In the genomic region with DNA sequence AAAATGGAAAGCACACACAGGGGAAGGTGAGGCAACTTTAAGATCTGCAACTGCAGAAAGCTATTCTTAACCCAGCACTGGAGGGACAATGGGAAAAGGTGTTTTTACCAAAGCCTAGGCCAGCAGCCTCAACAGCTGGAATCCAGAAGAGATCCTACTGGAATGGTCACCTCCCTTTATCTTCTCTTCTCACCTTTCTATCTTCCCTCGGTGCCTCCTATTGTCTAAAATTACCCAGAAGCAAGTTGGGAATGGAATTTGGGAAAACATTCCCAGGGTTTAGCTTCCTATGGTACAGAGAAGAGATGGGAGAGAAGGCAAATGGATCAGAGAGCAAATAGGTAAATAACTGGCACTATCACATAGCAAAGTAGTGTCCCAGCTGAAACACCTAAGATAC, we compare ENCODE assay signal across 28 cellular contexts.
"Had no signal": no experiment of that assay in that cellular context is flagged by ENCODE, and none has a peak within 500 bp of the region (broad histone marks: within the 10 kb centered on the region; RNA-seq: fewer than 3 reads in every experiment).

No MANE protein-coding gene starts in this region.

- ATAC-seq: psoas muscle; right cardiac atrium; right lobe of liver; stimulated activated effector memory CD8-positive, alpha-beta T cell treated with anti-CD3 and anti-CD28 coated beads, Interleukin-12 subunit alpha, Interleukin-12 subunit beta, amount 100 ng/mL, for 72 hours; stimulated activated naive B cell treated with anti-CD40 and anti-IgM and Interleukin-4, amounts not matched to agents 10 μg/mL and 1 μg/mL and 100 μg/mL, for 72 hours had no signal

- H3K9me3 Mint-ChIP-seq: neural progenitor cell; stimulated activated effector memory CD8-positive, alpha-beta T cell treated with anti-CD3 and anti-CD28 coated beads, Interleukin-12 subunit alpha, Interleukin-12 subunit beta, amount 100 ng/mL, for 72 hours; stimulated activated naive CD8-positive, alpha-beta T cell treated with anti-CD3 and anti-CD28 coated beads, Interleukin-15, Interleukin-2, amounts not matched to agents 100 ng/mL and 50 ng/mL, for 24 hours had no signal

- H3K9me3 ChIP-seq: ovary, psoas muscle, right lobe of liver, sigmoid colon, stomach, thoracic aorta, thyroid gland, tibial nerve, upper lobe of left lung, vagina had no signal

- H3K4me1 Mint-ChIP-seq: nephron; neural progenitor cell; stimulated activated effector memory CD8-positive, alpha-beta T cell treated with anti-CD3 and anti-CD28 coated beads, Interleukin-12 subunit alpha, Interleukin-12 subunit beta, amount 100 ng/mL, for 72 hours; stimulated activated naive B cell treated with anti-CD40 and anti-IgM and Interleukin-4, amounts not matched to agents 10 μg/mL and 1 μg/mL and 100 μg/mL, for 72 hours had no signal

- H3K9ac ChIP-seq: neural progenitor cell, parathyroid adenoma had no signal

- H3K27me3 ChIP-seq: neural progenitor cell, ovary, right lobe of liver, sigmoid colon, stomach, thyroid gland, tibial nerve, upper lobe of left lung, vagina had no signal

- DNase-seq: occipital lobe; ovary; posterior cingulate gyrus; psoas muscle; right cardiac atrium; right lobe of liver; sigmoid colon; small intestine; stimulated activated CD4-positive, alpha-beta T cell treated with anti-CD3 and anti-CD28 coated beads, Interleukin-15, amount 100 ng/mL, for 24 hours; stimulated activated CD4-positive, alpha-beta T cell treated with anti-CD3 and anti-CD28 coated beads, Interleukin-2, amount 100 ng/mL, for 24 hours; stimulated activated CD4-positive, alpha-beta T cell treated with anti-CD3 and anti-CD28 coated beads, Interleukin-2, amount 100 ng/mL, for 48 hours; stimulated activated CD4-positive, alpha-beta T cell treated with anti-CD3 and anti-CD28 coated beads, Interleukin-4, amount 100 ng/mL, for 24 hours; stimulated activated naive B cell treated with anti-CD40 and anti-IgM and Interleukin-4, amounts not matched to agents 10 μg/mL and 1 μg/mL and 100 μg/mL, for 72 hours; stimulated activated naive CD4-positive, alpha-beta T cell treated with Interleukin-2 at 50 U/mL for 16 hours; stomach; thyroid gland; trophoblast cell; upper lobe of left lung had no signal

- FAIRE-seq: small intestine, urothelium cell line had no signal

- H3K27ac Mint-ChIP-seq: nephron; neural progenitor cell; progenitor cell of endocrine pancreas; stimulated activated effector memory CD8-positive, alpha-beta T cell treated with anti-CD3 and anti-CD28 coated beads, Interleukin-12 subunit alpha, Interleukin-12 subunit beta, amount 100 ng/mL, for 72 hours; stimulated activated naive B cell treated with anti-CD40 and anti-IgM and Interleukin-4, amounts not matched to agents 10 μg/mL and 1 μg/mL and 100 μg/mL, for 72 hours; stimulated activated naive CD8-positive, alpha-beta T cell treated with anti-CD3 and anti-CD28 coated beads, Interleukin-15, Interleukin-2, amounts not matched to agents 100 ng/mL and 50 ng/mL, for 24 hours had no signal

- H2AFZ ChIP-seq: neural progenitor cell, parathyroid adenoma had no signal

- H3K36me3 Mint-ChIP-seq: neural progenitor cell; stimulated activated effector memory CD8-positive, alpha-beta T cell treated with anti-CD3 and anti-CD28 coated beads, Interleukin-12 subunit alpha, Interleukin-12 subunit beta, amount 100 ng/mL, for 72 hours; stimulated activated naive B cell treated with anti-CD40 and anti-IgM and Interleukin-4, amounts not matched to agents 10 μg/mL and 1 μg/mL and 100 μg/mL, for 72 hours had no signal

- H3K27ac ChIP-seq: neural progenitor cell, ovary, parathyroid adenoma, psoas muscle, right lobe of liver, sigmoid colon, stomach, thoracic aorta, thyroid gland, tibial nerve, upper lobe of left lung, vagina had no signal

- H3K36me3 ChIP-seq: neural progenitor cell, ovary, right lobe of liver, sigmoid colon, stomach, thoracic aorta, thyroid gland, tibial nerve, upper lobe of left lung, vagina had no signal

- H3K4me2 ChIP-seq: neural progenitor cell had no signal

- H3K79me2 ChIP-seq: parathyroid adenoma had no signal

- H3K4me1 ChIP-seq: neural progenitor cell, parathyroid adenoma, psoas muscle, right lobe of liver, sigmoid colon, stomach, thyroid gland, tibial nerve, upper lobe of left lung, vagina had no signal

- H3K4me3 Mint-ChIP-seq: nephron; neural progenitor cell; stimulated activated effector memory CD8-positive, alpha-beta T cell treated with anti-CD3 and anti-CD28 coated beads, Interleukin-12 subunit alpha, Interleukin-12 subunit beta, amount 100 ng/mL, for 72 hours; stimulated activated naive B cell treated with anti-CD40 and anti-IgM and Interleukin-4, amounts not matched to agents 10 μg/mL and 1 μg/mL and 100 μg/mL, for 72 hours; stimulated activated naive CD8-positive, alpha-beta T cell treated with anti-CD3 and anti-CD28 coated beads, Interleukin-15, Interleukin-2, amounts not matched to agents 100 ng/mL and 50 ng/mL, for 24 hours had no signal

- H3K4me3 ChIP-seq: neural progenitor cell, ovary, psoas muscle, right lobe of liver, sigmoid colon, stomach, thoracic aorta, thyroid gland, tibial nerve, upper lobe of left lung, vagina had no signal

- H3K27me3 Mint-ChIP-seq: progenitor cell of endocrine pancreas had no signal
